7 cellular contexts compared by ENCODE assay signal in the genomic region with DNA sequence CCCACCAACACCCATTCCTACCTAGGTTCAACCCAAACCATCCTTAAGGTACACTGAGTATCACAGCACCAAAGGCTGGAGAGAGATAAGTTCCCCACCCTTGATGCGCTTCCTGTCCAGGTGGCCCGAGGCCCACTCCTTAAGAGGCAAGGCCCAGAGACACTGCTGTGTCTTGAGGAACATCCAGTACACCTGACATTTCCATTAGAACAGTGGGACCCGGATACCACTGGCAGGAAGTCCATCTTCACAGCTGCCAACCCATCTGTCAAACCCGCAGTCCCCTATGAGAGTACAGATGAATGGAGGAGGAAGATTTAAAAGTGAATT. TPM values are rescaled to one million over a fixed set of nuclear protein-coding genes. Genes with fewer than 3 reads are reported as not detected.
DNase-seq lines count a peak whose midpoint lies in the region; ATAC-seq and TF ChIP-seq lines count a peak whose summit lies in the region.

No MANE protein-coding gene starts in this region.

- H3K27ac ChIP-seq in foreskin keratinocyte = peak overlapping the region; percentile 50
- no peak overlapping the region for H3K27ac ChIP-seq in smooth muscle cell (ENCODE audit: low read depth)

- peak overlapping the region; percentile 86 for H3K4me2 ChIP-seq in smooth muscle cell

- ATAC-seq in GM21528 (IDR thresholded peaks at IDR 0.05; ENCODE audit: low FRiP score, unreplicated experiment) (peak; percentile 27), SK-N-SH treated with all-trans-retinoic acid at 6 μM for 48 hours (peak; percentile 5; the same call in 1 of the 3 replicates), foreskin keratinocyte (no peak), HG03039 (IDR thresholded peaks at IDR 0.05; ENCODE audit: unreplicated experiment) (no peak)

- H4K20me1 ChIP-seq in smooth muscle cell (ENCODE audit: low read depth) = no peaks in the 10 kb centered on the region

- H3K27me3 ChIP-seq in foreskin keratinocyte = no peaks in the 10 kb centered on the region
- no peaks in the 10 kb centered on the region for H3K27me3 ChIP-seq in smooth muscle cell (ENCODE audit: low read depth)

- DNase-seq in foreskin keratinocyte = no peak
- DNase-seq in smooth muscle cell (lab: John Stamatoyannopoulos, UW; ENCODE audit: unreplicated experiment) = no peak
- no peak for DNase-seq in hepatic stellate cell (ENCODE audit: low spot score)
- DNase-seq in HPDE6-E6E7 (ENCODE audit: extremely low spot score) = no peak

- WGBS in smooth muscle cell (ENCODE audit: low lambda C conversion rate) = 59% methylated on average over 4 of the region's 4 CpGs

- peak overlapping the region; percentile 83 for H3K4me3 ChIP-seq in smooth muscle cell

- H3K9ac ChIP-seq in smooth muscle cell (ENCODE audit: low read depth) = peak overlapping the region; percentile 83

- no peaks in the 10 kb centered on the region for H3K79me2 ChIP-seq in smooth muscle cell (ENCODE audit: low read depth)

- H3F3A ChIP-seq in smooth muscle cell (ENCODE audit: low read depth) = no peaks in the 10 kb centered on the region

- H3K4me1 ChIP-seq in foreskin keratinocyte = peaks cover 12% of the 10 kb centered on the region
- H3K4me1 ChIP-seq in smooth muscle cell (ENCODE audit: low read depth) = peaks cover 11% of the 10 kb centered on the region

- H3K36me3 ChIP-seq in smooth muscle cell (ENCODE audit: low read depth) = no peaks in the 10 kb centered on the region

- peak overlapping the region; percentile 97 for H2AFZ ChIP-seq in smooth muscle cell (ENCODE audit: low read depth)

- no peak for TF ChIP-seq CTCF in foreskin keratinocyte (conservative IDR thresholded peaks at IDR 0.05)
- TF ChIP-seq CTCF in smooth muscle cell (IDR thresholded peaks at IDR 0.05; ENCODE audit: borderline replicate concordance, insufficient read depth, poor library complexity, severe bottlenecking) = no peak

- H3K9me3 ChIP-seq in smooth muscle cell (replicated peaks; ENCODE audit: low read depth) = no peaks in the 10 kb centered on the region

TF ChIP-seq in SK-N-SH treated with all-trans-retinoic acid at 6 μM for 48 hours, 23 proteins besides CTCF, POLR2A, EP300 and RAD21:
- TF ChIP-seq ZNF8 (CRISPR knock-in tag; IDR thresholded peaks at IDR 0.05) = no peak
- no peak for TF ChIP-seq OSR1 (CRISPR knock-in tag; IDR thresholded peaks at IDR 0.05)
- no peak for TF ChIP-seq PPARA (CRISPR knock-in tag; IDR thresholded peaks at IDR 0.05; ENCODE audit: borderline replicate concordance)

RNA-seq across cellular contexts. Expression of gene INPP1, which starts 0.3 kb away (rescaled TPM):
- total RNA-seq in foreskin keratinocyte = 8.3 and 10.3 TPM in 2 replicates
- polyA plus RNA-seq in foreskin keratinocyte = 8.6 and 10.8 TPM in 2 replicates
- 4.5 and 11.3 TPM in 2 replicates for total RNA-seq in smooth muscle cell
- 12.5 and 14.3 TPM in 2 replicates for polyA plus RNA-seq in smooth muscle cell

RNA-seq across cellular contexts. Expression of gene HIBCH, which starts 23.5 kb away (rescaled TPM):
- 15.9 and 16.8 TPM in 2 replicates for total RNA-seq in foreskin keratinocyte
- 13.6 and 14.2 TPM in 2 replicates for polyA plus RNA-seq in foreskin keratinocyte
- total RNA-seq in smooth muscle cell = 15.1 and 16.6 TPM in 2 replicates
- polyA plus RNA-seq in smooth muscle cell = 18.1 and 31.9 TPM in 2 replicates

Comparison
In these comparisons a context has a peak if more than half of its experiments do, and no peak if none do; other contexts are left out.
1. ATAC-seq: peak in GM21528 (single experiment) and SK-N-SH treated with all-trans-retinoic acid at 6 μM for 48 hours (single experiment); none in foreskin keratinocyte (single experiment) and HG03039 (single experiment).